Comparison of ENCODE assay signal across 17 cellular contexts in genomic region chr1:111535256-111536191, GRCh38. TPM values are rescaled to one million over a fixed set of nuclear protein-coding genes. Genes with fewer than 3 reads are reported as not detected.
A peak's percentile ranks its signal among the peaks of the same experiment; 100 is the strongest.
DNase-seq lines count a peak whose midpoint lies in the region; ATAC-seq and TF ChIP-seq lines count a peak whose summit lies in the region.
"Had no signal": no experiment of that assay in that cellular context is flagged by ENCODE, and none has a peak within 500 bp of the region (broad histone marks: within the 10 kb centered on the region; RNA-seq: fewer than 3 reads in every experiment).

No MANE protein-coding gene starts in this region.

- no peaks in the 10 kb centered on the region for H3F3A ChIP-seq in PC-3 (ENCODE audit: low read length, unreplicated experiment)

- no peaks in the 10 kb centered on the region for H4K20me1 ChIP-seq in PC-3 (ENCODE audit: low read length)

- H3K27ac ChIP-seq in left ventricle myocardium inferior (replicated peaks) (peak overlapping the region; percentile 33), right atrium auricular region (peak overlapping the region in 1 of 2 donors; percentile 71), uterus (peak overlapping the region; percentile 74 to 86), PC-3 (ENCODE audit: low read length) (no peak overlapping the region)
- H3K27ac ChIP-seq: suprapubic skin had no signal

- intact Hi-C loops in left ventricle myocardium inferior (cut with micrococcal nuclease): no loop called here
- intact Hi-C loops in uterus (cut with DNase I; ENCODE audit: low total_unique reads): no loop called here
- intact Hi-C loops in PC-3 (cut with micrococcal nuclease): no loop called here

- H3K9me2 ChIP-seq in PC-3 (replicated peaks; ENCODE audit: low read length): no peaks in the 10 kb centered on the region

- no peaks in the 10 kb centered on the region for H3K79me2 ChIP-seq in PC-3 (ENCODE audit: low read length)

- POLR2A ChIA-PET in PC-3 (lab: Charles Lee; ENCODE audit: unreplicated experiment): no interaction called here

- H3K4me1 ChIP-seq in left ventricle myocardium inferior (peaks cover 16% of the 10 kb centered on the region), right atrium auricular region (peaks cover 3 to 21% of the 10 kb centered on the region in 2 donors), uterus (no peaks in the 10 kb centered on the region), PC-3 (ENCODE audit: insufficient read depth, low read length) (peaks cover 11% of the 10 kb centered on the region; the same call in 1 of the 2 replicates)
- H3K4me1 ChIP-seq: suprapubic skin had no signal

- TF ChIP-seq POLR2A in uterus (IDR thresholded peaks at IDR 0.05): peak in 1 of 2 donors; percentile 44

- TF ChIP-seq CTCF in left ventricle myocardium inferior (IDR thresholded peaks at IDR 0.05; ENCODE audit: borderline replicate concordance): no peak
- no peak for TF ChIP-seq CTCF in right atrium auricular region (IDR thresholded peaks at IDR 0.05)
- TF ChIP-seq CTCF in uterus (IDR thresholded peaks at IDR 0.05): no peak
- TF ChIP-seq CTCF in PC-3 (conservative IDR thresholded peaks at IDR 0.05; ENCODE audit: low read depth, low read length): no peak

- H3K4me3 ChIP-seq in left ventricle myocardium inferior (no peak overlapping the region), right atrium auricular region (no peak overlapping the region), uterus (no peak overlapping the region), PC-3 (ENCODE audit: low read length) (no peak overlapping the region)
- H3K4me3 ChIP-seq: suprapubic skin had no signal

- no peak overlapping the region; the same call in 1 of the 2 replicates for H2AFZ ChIP-seq in PC-3 (ENCODE audit: low read length)

- no peak overlapping the region for H3K9ac ChIP-seq in PC-3 (ENCODE audit: low read length)

- ATAC-seq in HG03196 (IDR thresholded peaks at IDR 0.05; ENCODE audit: unreplicated experiment): no peak
- no peak for ATAC-seq in PC-3
- ATAC-seq: esophagus mucosa, WTC11 had no signal

- no peak overlapping the region for H3K4me2 ChIP-seq in PC-3 (ENCODE audit: low read length)

- no peaks in the 10 kb centered on the region for H3K27me3 ChIP-seq in left ventricle myocardium inferior (ENCODE audit: low read depth)
- no peaks in the 10 kb centered on the region for H3K27me3 ChIP-seq in right atrium auricular region
- no peaks in the 10 kb centered on the region for H3K27me3 ChIP-seq in uterus
- no peaks in the 10 kb centered on the region for H3K27me3 ChIP-seq in PC-3 (ENCODE audit: low read length)
- H3K27me3 ChIP-seq: suprapubic skin had no signal

- DNase-seq in left ventricle myocardium inferior: no peak
- no peak for DNase-seq in right atrium auricular region (ENCODE audit: low spot score)
- peak; percentile 53 to 74 for DNase-seq in hippocampal formation (lab: John Stamatoyannopoulos, UW)
- DNase-seq in pons (ENCODE audit: low spot score): peak; percentile 96
- DNase-seq in uterus: peak in 1 of 2 donors; percentile 50
- no peak for DNase-seq in PC-3
- DNase-seq in NCI-H128 (lab: John Stamatoyannopoulos, UW; ENCODE audit: unreplicated experiment): no peak
- DNase-seq: activated CD8-positive, alpha-beta memory T cell treated with anti-CD3 and anti-CD28 coated beads, Interleukin-2, amount 50 U/mL, for 4 hours; CD4-positive, alpha-beta memory T cell; cerebellar nuclear complex; H9 had no signal

- BruUV-seq in PC-3 (replicated peaks; lab: Mats Ljungman, UMichigan): no TSS peak

- H3K36me3 ChIP-seq in left ventricle myocardium inferior: no peaks in the 10 kb centered on the region
- no peaks in the 10 kb centered on the region for H3K36me3 ChIP-seq in right atrium auricular region
- H3K36me3 ChIP-seq in uterus: no peaks in the 10 kb centered on the region
- no peaks in the 10 kb centered on the region for H3K36me3 ChIP-seq in PC-3 (ENCODE audit: low read depth, low read length)
- H3K36me3 ChIP-seq: suprapubic skin had no signal

- CTCF ChIA-PET in PC-3 (lab: Charles Lee): no interaction called here

- no peaks in the 10 kb centered on the region for H3K9me3 ChIP-seq in left ventricle myocardium inferior (replicated peaks)
- no peaks in the 10 kb centered on the region for H3K9me3 ChIP-seq in right atrium auricular region
- no peaks in the 10 kb centered on the region for H3K9me3 ChIP-seq in uterus
- H3K9me3 ChIP-seq in PC-3 (ENCODE audit: low read length): no peaks in the 10 kb centered on the region
- H3K9me3 ChIP-seq: suprapubic skin had no signal

RNA-seq across cellular contexts. Expression of gene ADORA3, which starts 32.1 kb away (rescaled TPM):
- total RNA-seq in left ventricle myocardium inferior (3.1 TPM), right atrium auricular region (10 to 100 TPM in 1 of 2 donors, 1 to 10 TPM in 1; 2.0 to 11.3 TPM), uterus (10 to 100 TPM in 1 of 4 donors, 1 to 10 TPM in 1, under 1 TPM in 2; 0.59 to 13.6 (median 1.7) TPM), PC-3 (2014; rRNA removed) (not detected in 2 replicates)
- total RNA-seq: G401, H9, myocyte had no signal

RNA-seq across cellular contexts. Expression of gene TMIGD3, which starts 32.1 kb away (rescaled TPM):
- 0.85 TPM for total RNA-seq in left ventricle myocardium inferior
- 1 to 10 TPM in 1 of 2 donors, under 1 TPM in 1; 0.63 to 4.8 TPM for total RNA-seq in right atrium auricular region
- total RNA-seq in uterus: 1 to 10 TPM in 1 of 4 donors, under 1 TPM in 1, not detected in 2; 0.95 to 7.1 TPM
- total RNA-seq in PC-3 (2014; rRNA removed): not detected in 2 replicates
- total RNA-seq: CD4-positive, alpha-beta memory T cell; esophagus mucosa; G401; H9; myocyte; WTC11 had no signal

Comparison
In these comparisons a context has a peak if more than half of its experiments do, and no peak if none do; other contexts are left out.
1. DNase-seq: peak in hippocampal formation (2 of 2) and pons (single experiment); none in left ventricle myocardium inferior (single experiment), right atrium auricular region (single experiment), PC-3 (single experiment) and NCI-H128 (single experiment).